1 cellular context compared by ENCODE assay signal in genomic region chr18:9304388-9305070, GRCh38.
TF ChIP-seq lines count a peak whose summit lies in the region.

No MANE protein-coding gene starts in this region.

TF ChIP-seq in K562, 482 proteins besides CTCF, POLR2A, EP300 and RAD21 (continued from another document):
- TF ChIP-seq TRIM24 (IDR thresholded peaks at IDR 0.05), result 0 out of 4 replicates have a peak, but pooled peaks of 1 of the 2 experiments have one; percentile 32
- TF ChIP-seq TRIM28 (IDR thresholded peaks at IDR 0.05), result 0 out of 2 replicates have a peak, but pooled peaks have one; percentile 50
- peak; percentile 50 for TF ChIP-seq ZNF280A (IDR thresholded peaks at IDR 0.05; ENCODE audit: low read depth, partially characterized antibody)
- TF ChIP-seq ATF3 (IDR thresholded peaks at IDR 0.05), result peak; percentile 18; the same call in 1 of the 2 replicates
- no peak for TF ChIP-seq ATF3 (CRISPR knock-in tag; conservative IDR thresholded peaks at IDR 0.05)
- TF ChIP-seq CBFA2T2 (conservative IDR thresholded peaks at IDR 0.05), result 0 out of 2 replicates have a peak, but pooled peaks have one; percentile 6
- TF ChIP-seq ZEB2 (IDR thresholded peaks at IDR 0.05), result peak; percentile 40; the same call in 1 of the 2 replicates
- TF ChIP-seq ELF2 (CRISPR knock-in tag; IDR thresholded peaks at IDR 0.05), result no peak
- TF ChIP-seq GTF2A2 (tag; IDR thresholded peaks at IDR 0.05), result no peak
- no peak for TF ChIP-seq ZNF77 (CRISPR knock-in tag; IDR thresholded peaks at IDR 0.05)
- no peak for TF ChIP-seq ZNF224 (CRISPR knock-in tag; IDR thresholded peaks at IDR 0.05)
- no peak for TF ChIP-seq MTA2 (IDR thresholded peaks at IDR 0.05; ENCODE audit: low read depth)
TF ChIP-seq in K562: peak in this region for 6.
